ENCODE assay signal across 8 cellular contexts in genomic region chr17:31857920-31858646, GRCh38. TPM values are rescaled to one million over a fixed set of nuclear protein-coding genes. Genes with fewer than 3 reads are reported as not detected.
DNase-seq lines count a peak whose midpoint lies in the region; ATAC-seq, FAIRE-seq and TF ChIP-seq lines count a peak whose summit lies in the region.

No MANE protein-coding gene starts in this region.

- H4K20me1 ChIP-seq in SK-N-SH (ENCODE audit: insufficient read depth): peaks cover 9% of the 10 kb centered on the region; the same call in 1 of the 2 replicates

- peaks cover 17% of the 10 kb centered on the region for H3F3A ChIP-seq in SK-N-SH (replicated peaks; ENCODE audit: insufficient read depth)

- 0 out of 2 replicates have a peak overlapping the region, but pooled peaks have one; percentile 65 for H2AFZ ChIP-seq in SK-N-SH (ENCODE audit: low read depth)

- TF ChIP-seq CTCF in SK-N-SH (IDR thresholded peaks at IDR 0.05) (no peak), fibroblast of the aortic adventitia (IDR thresholded peaks at IDR 0.05; ENCODE audit: insufficient read depth, low read length) (no peak), pancreas (IDR thresholded peaks at IDR 0.05) (no peak)

- no peaks in the 10 kb centered on the region for H3K9me3 Mint-ChIP-seq in activated naive CD4-positive, alpha-beta T cell treated with anti-CD3 and anti-CD28 coated beads for 36 hours

- no peak for TF ChIP-seq RAD21 in SK-N-SH (IDR thresholded peaks at IDR 0.05; ENCODE audit: low read length)

- H3K27ac Mint-ChIP-seq in activated naive CD4-positive, alpha-beta T cell treated with anti-CD3 and anti-CD28 coated beads for 36 hours: no peak overlapping the region

- no peak for TF ChIP-seq EP300 in SK-N-SH (IDR thresholded peaks at IDR 0.05; ENCODE audit: borderline replicate concordance in 1 of 2, low read depth in 1 of 2, low read length in 1 of 2)

- H3K36me3 ChIP-seq in SK-N-SH (replicated peaks in 1 of 2; ENCODE audit: control insufficient read depth in 1 of 2, insufficient read depth in 2 of 2, low read length in 1 of 2): peaks cover 7 to 32% of the 10 kb centered on the region in 2 experiments
- peaks cover 0 to 11% (median 0%) of the 10 kb centered on the region in 3 donors for H3K36me3 ChIP-seq in pancreas

- H3K27ac ChIP-seq in SK-N-SH (ENCODE audit: low read depth in 2 of 2, low read length in 1 of 2): peak overlapping the region; percentile 38 to 48; a peak in 1 of 4 replicates
- peak overlapping the region; percentile 65 to 83 (median 73) for H3K27ac ChIP-seq in pancreas

- H3K4me2 ChIP-seq in SK-N-SH: peak overlapping the region; percentile 86

- no peaks in the 10 kb centered on the region for H3K27me3 Mint-ChIP-seq in activated naive CD4-positive, alpha-beta T cell treated with anti-CD3 and anti-CD28 coated beads for 36 hours (ENCODE audit: low read depth)

- H3K9ac ChIP-seq in SK-N-SH: peak overlapping the region; percentile 60

- H3K9me3 ChIP-seq in SK-N-SH (no peaks in the 10 kb centered on the region), pancreas (no peaks in the 10 kb centered on the region)

- POLR2A ChIA-PET in SK-N-SH (lab: Yijun Ruan, JAX): no interaction called here

- H3K9me2 ChIP-seq in SK-N-SH: no peaks in the 10 kb centered on the region

- WGBS in SK-N-SH (ENCODE audit: low lambda C conversion rate): 41% methylated on average over 13 of the region's 13 CpGs
- WGBS in pancreas, 2 donors: 17 to 18% methylated on average over 13 of the region's 13 CpGs

- ATAC-seq in pancreas: peak; percentile 33 to 57 (median 47)
- ATAC-seq in HG03457 (IDR thresholded peaks at IDR 0.05; ENCODE audit: unreplicated experiment): no peak

- H3K27me3 ChIP-seq in SK-N-SH (ENCODE audit: insufficient read depth) (no peaks in the 10 kb centered on the region), pancreas (no peaks in the 10 kb centered on the region)

- H3K36me3 Mint-ChIP-seq in activated naive CD4-positive, alpha-beta T cell treated with anti-CD3 and anti-CD28 coated beads for 36 hours (ENCODE audit: low read depth): peaks cover 6% of the 10 kb centered on the region

- DNase-seq in activated naive CD4-positive, alpha-beta T cell treated with anti-CD3 and anti-CD28 coated beads for 36 hours: no peak
- no peak for DNase-seq in activated naive CD4-positive, alpha-beta T cell treated with anti-CD3 and anti-CD28 coated beads, Interleukin-2, amount 50 U/mL, for 16 hours
- DNase-seq in SK-N-SH: no peak
- peak; percentile 35 for DNase-seq in fibroblast of the aortic adventitia (ENCODE audit: low read depth)
- DNase-seq in pancreas: no peak
- no peak for DNase-seq in islet precursor cell
- no peak for DNase-seq in NOMO-1 treated with dmso at 0.1 percent for 144 hours (lab: John Stamatoyannopoulos, UW; ENCODE audit: unreplicated experiment)

- CTCF ChIA-PET in activated naive CD4-positive, alpha-beta T cell treated with anti-CD3 and anti-CD28 coated beads for 36 hours (lab: Charles Lee): interaction anchor here (0.6 kb wide), 1 partner anchor 644 kb away, joined by 3 read pairs; no protein-coding TSS in a partner anchor
- CTCF ChIA-PET in SK-N-SH (lab: Yijun Ruan, JAX): interaction anchor here (0.7 to 1.9 kb wide), 4 partner anchors 16 to 464 kb away, joined by 3 to 13 read pairs (median 4); no protein-coding TSS in a partner anchor

- no peak for FAIRE-seq in pancreas (lab: Jason Lieb, UNC)

- H3K4me1 Mint-ChIP-seq in activated naive CD4-positive, alpha-beta T cell treated with anti-CD3 and anti-CD28 coated beads for 36 hours (ENCODE audit: low read depth): peaks cover 17% of the 10 kb centered on the region

- peak overlapping the region; percentile 86 for H3K4me3 Mint-ChIP-seq in activated naive CD4-positive, alpha-beta T cell treated with anti-CD3 and anti-CD28 coated beads for 36 hours

- peak overlapping the region; percentile 59 to 76 for H3K4me3 ChIP-seq in SK-N-SH (ENCODE audit: low read depth in 2 of 2, low read length in 1 of 2)
- H3K4me3 ChIP-seq in fibroblast of the aortic adventitia (ENCODE audit: low read depth, low read length): peak overlapping the region; percentile 84
- H3K4me3 ChIP-seq in pancreas: peak overlapping the region; percentile 44 to 74 (median 68)

- intact Hi-C loops in activated naive CD4-positive, alpha-beta T cell treated with anti-CD3 and anti-CD28 coated beads for 36 hours (cut with micrococcal nuclease): loop anchor here (5.0 kb wide), 1 partner anchor 301 kb away; no protein-coding TSS in a partner anchor
- intact Hi-C loops in pancreas (cut with DNase I): no loop called here

- H3K4me1 ChIP-seq in SK-N-SH (ENCODE audit: control insufficient read depth in 1 of 2, insufficient read depth in 2 of 2, low read depth in 1 of 2, low read length in 1 of 2) (peaks cover 0 to 13% of the 10 kb centered on the region in 2 experiments; a peak in 2 of 4 replicates), pancreas (peaks cover 0 to 14% (median 9%) of the 10 kb centered on the region in 3 donors)

- H3K79me2 ChIP-seq in SK-N-SH (ENCODE audit: insufficient read depth): peaks cover 47% of the 10 kb centered on the region

TF ChIP-seq in SK-N-SH, 30 proteins besides CTCF, POLR2A, EP300 and RAD21:
- TF ChIP-seq GATA2 (CRISPR knock-in tag; IDR thresholded peaks at IDR 0.05) (no peak), GABPA (IDR thresholded peaks at IDR 0.05; ENCODE audit: low read depth) (no peak), POLR2AphosphoS5 (IDR thresholded peaks at IDR 0.05; ENCODE audit: low read depth, low read length) (no peak), FOXJ3 (CRISPR knock-in tag; IDR thresholded peaks at IDR 0.05) (no peak), FOXM1 (IDR thresholded peaks at IDR 0.05; ENCODE audit: low read depth) (no peak), MEF2A (IDR thresholded peaks at IDR 0.05; ENCODE audit: borderline replicate concordance, low read depth) (no peak), USF2 (IDR thresholded peaks at IDR 0.05; ENCODE audit: borderline replicate concordance, low read depth, low read length) (no peak), MXI1 (IDR thresholded peaks at IDR 0.05; ENCODE audit: low read depth, low read length) (no peak)

RNA-seq across cellular contexts. Expression of gene COPRS, which starts 1.0 kb away (rescaled TPM):
- total RNA-seq in activated naive CD4-positive, alpha-beta T cell treated with anti-CD3 and anti-CD28 coated beads for 36 hours: 10 to 100 TPM; 34.4 to 37.6 TPM
- polyA plus RNA-seq in SK-N-SH (2012; rRNA removed) (76.4 and 88.8 TPM in 2 replicates), pancreas (10 to 100 TPM; 29.5 to 43.7 TPM)
- polyA plus RNA-seq in SK-N-SH (2012; cell fraction: cytosol; rRNA removed): 97.2 and 102 TPM in 2 replicates
- 35.3 and 46.1 TPM in 2 replicates for polyA plus RNA-seq in SK-N-SH (2012; cell fraction: nucleus; rRNA removed)
- total RNA-seq in fibroblast of the aortic adventitia (ENCODE audit: low replicate concordance) (97.1 and 202 TPM in 2 replicates), pancreas (10 to 100 TPM; 14.9 to 24.0 (median 17.8) TPM)

RNA-seq across cellular contexts. Expression of gene UTP6, which starts 43.4 kb away (rescaled TPM):
- 10 to 100 TPM; 86.1 to 89.6 TPM for total RNA-seq in activated naive CD4-positive, alpha-beta T cell treated with anti-CD3 and anti-CD28 coated beads for 36 hours
- polyA plus RNA-seq in SK-N-SH (2012; rRNA removed): 13.3 and 19.8 TPM in 2 replicates
- 17.3 and 26.8 TPM in 2 replicates for polyA plus RNA-seq in SK-N-SH (2012; cell fraction: cytosol; rRNA removed)
- polyA plus RNA-seq in SK-N-SH (2012; cell fraction: nucleus; rRNA removed): 25.5 and 51.0 TPM in 2 replicates
- 50.4 and 53.5 TPM in 2 replicates for total RNA-seq in fibroblast of the aortic adventitia (ENCODE audit: low replicate concordance)
- total RNA-seq in pancreas: 10 to 100 TPM; 17.5 to 32.2 (median 19.4) TPM
- polyA plus RNA-seq in pancreas: 10 to 100 TPM; 38.4 to 79.1 TPM
